ENCODE assay signal across 8 cellular contexts in genomic region chr5:50751064-50751657, GRCh38.
DNase-seq lines count a peak whose midpoint lies in the region; ATAC-seq and TF ChIP-seq lines count a peak whose summit lies in the region.

No MANE protein-coding gene starts in this region.

- no peaks in the 10 kb centered on the region for H3K27me3 Mint-ChIP-seq in activated CD4-positive, alpha-beta memory T cell treated with anti-CD3 and anti-CD28 coated beads, Interleukin-2, amount 10 ng/mL, durations not matched to agents 7 days and 5 days

- no peak overlapping the region for H3K4me3 Mint-ChIP-seq in activated CD4-positive, alpha-beta memory T cell treated with anti-CD3 and anti-CD28 coated beads, Interleukin-2, amount 10 ng/mL, durations not matched to agents 7 days and 5 days

- POLR2A ChIA-PET in activated CD4-positive, alpha-beta memory T cell treated with anti-CD3 and anti-CD28 coated beads, Interleukin-2, amount 10 ng/mL, durations not matched to agents 7 days and 5 days (lab: Charles Lee), result no interaction called here

- peak; percentile 65 for DNase-seq in DMS153 treated with DMSO at 0.1 percent for 48 hours (lab: John Stamatoyannopoulos, UW; ENCODE audit: unreplicated experiment)
- peak; percentile 62 for DNase-seq in NCI-H345 treated with DMSO at 0.1 percent for 48 hours (lab: John Stamatoyannopoulos, UW; ENCODE audit: unreplicated experiment)
- peak; percentile 50 for DNase-seq in activated CD4-positive, alpha-beta memory T cell treated with anti-CD3 and anti-CD28 coated beads, Interleukin-2, amount 10 ng/mL, durations not matched to agents 7 days and 5 days
- peak; percentile 52 for DNase-seq in germinal center (ENCODE audit: low spot score)
- no peak for DNase-seq in sigmoid colon
- DNase-seq in sciatic nerve (ENCODE audit: low spot score), result no peak

- H3K4me1 ChIP-seq in sigmoid colon, result no peaks in the 10 kb centered on the region

- peaks cover 2% of the 10 kb centered on the region for H3K9me3 Mint-ChIP-seq in activated CD4-positive, alpha-beta memory T cell treated with anti-CD3 and anti-CD28 coated beads, Interleukin-2, amount 10 ng/mL, durations not matched to agents 7 days and 5 days

- H3K4me3 ChIP-seq in sigmoid colon, result no peak overlapping the region

- no peak overlapping the region for H3K27ac ChIP-seq in sigmoid colon

- H3K36me3 Mint-ChIP-seq in activated CD4-positive, alpha-beta memory T cell treated with anti-CD3 and anti-CD28 coated beads, Interleukin-2, amount 10 ng/mL, durations not matched to agents 7 days and 5 days (ENCODE audit: low read depth), result peaks cover 48% of the 10 kb centered on the region

- CTCF ChIA-PET in activated CD4-positive, alpha-beta memory T cell treated with anti-CD3 and anti-CD28 coated beads, Interleukin-2, amount 10 ng/mL, durations not matched to agents 7 days and 5 days (lab: Charles Lee), result interaction anchor here (1.0 to 2.6 kb wide), 6 partner anchors 8 to 310 kb away, joined by 3 to 12 read pairs (median 4); partner anchors contain the start of gene EMB

- peaks cover 39% of the 10 kb centered on the region for H3K4me1 Mint-ChIP-seq in activated CD4-positive, alpha-beta memory T cell treated with anti-CD3 and anti-CD28 coated beads, Interleukin-2, amount 10 ng/mL, durations not matched to agents 7 days and 5 days

- H3K36me3 ChIP-seq in sigmoid colon, result no peaks in the 10 kb centered on the region

- TF ChIP-seq CTCF in sigmoid colon (IDR thresholded peaks at IDR 0.05), result peak; percentile 15 to 78 (median 51)

- TF ChIP-seq EP300 in sigmoid colon (IDR thresholded peaks at IDR 0.05), result no peak

- intact Hi-C loops in sigmoid colon (cut with DNase I) (loop anchor here (5.0 kb wide), 1 partner anchor 84 kb away; the partner anchor contains the start of gene PARP8), sciatic nerve (cut with DNase I) (no loop called here)

- no peak for TF ChIP-seq POLR2A in sigmoid colon (IDR thresholded peaks at IDR 0.05)

- no peaks in the 10 kb centered on the region for H3K9me3 ChIP-seq in sigmoid colon

- WGBS in sigmoid colon, 2 donors, result 38 to 66% methylated on average over 5 of the region's 5 CpGs

- ATAC-seq in GM18907 (IDR thresholded peaks at IDR 0.05; ENCODE audit: unreplicated experiment) (peak; percentile 91), HG03064 (IDR thresholded peaks at IDR 0.05; ENCODE audit: low read depth, unreplicated experiment) (peak; percentile 87), sciatic nerve (no peak)

- H3K27ac Mint-ChIP-seq in activated CD4-positive, alpha-beta memory T cell treated with anti-CD3 and anti-CD28 coated beads, Interleukin-2, amount 10 ng/mL, durations not matched to agents 7 days and 5 days, result no peak overlapping the region

- no peaks in the 10 kb centered on the region for H3K27me3 ChIP-seq in sigmoid colon

Comparison
In these comparisons a context has a peak if more than half of its experiments do, and no peak if none do; other contexts are left out.
1. DNase-seq: peak in DMS153 treated with DMSO at 0.1 percent for 48 hours (single experiment), NCI-H345 treated with DMSO at 0.1 percent for 48 hours (single experiment), activated CD4-positive, alpha-beta memory T cell treated with anti-CD3 and anti-CD28 coated beads, Interleukin-2, amount 10 ng/mL, durations not matched to agents 7 days and 5 days (single experiment) and germinal center (single experiment); none in sigmoid colon (single experiment) and sciatic nerve (single experiment).